ENCODE assay signal across 29 cellular contexts in genomic region chr12:52342781-52343490, GRCh38. TPM values are rescaled to one million over a fixed set of nuclear protein-coding genes. Genes with fewer than 3 reads are reported as not detected.
"Had no signal": no experiment of that assay in that cellular context is flagged by ENCODE, and none has a peak within 500 bp of the region (broad histone marks: within the 10 kb centered on the region; RNA-seq: fewer than 3 reads in every experiment).

No MANE protein-coding gene starts in this region.

- H3K4me1 ChIP-seq: breast epithelium had no signal

- FAIRE-seq: TTC549 had no signal

- DNase-seq: activated B cell treated with CpG ODN at 0.5 μM for 24 hours; activated CD4-positive, alpha-beta T cell treated with anti-CD3 and anti-CD28 coated beads for 1 hour; activated CD4-positive, alpha-beta T cell treated with anti-CD3 and anti-CD28 coated beads, Interleukin-2, amount 10 ng/mL, durations not matched to agents 24 days and 14 days; activated CD4-positive, alpha-beta T cell treated with anti-CD3 and anti-CD28 coated beads, Interleukin-2, amount 50 U/mL, for 48 hours; activated CD8-positive, alpha-beta memory T cell treated with anti-CD3 and anti-CD28 coated beads, Interleukin-2, amount 10 ng/mL, durations not matched to agents 7 days and 5 days; activated gamma-delta T cell; activated T-cell treated with anti-CD3 and anti-CD28 coated beads, Interleukin-2, amount 50 U/mL, for 24 hours; KG1; NCI-H1048; NCI-H146; NCI-H187 treated with DMSO at 0.1 percent for 48 hours; NCI-H2081 treated with DMSO at 0.1 percent for 48 hours; NCI-H345; NCI-H510A; NCI-H526 treated with DMSO at 0.1 percent for 48 hours; NCI-H82; SIG-M5; T-cell; T-helper 2 cell; T1000 had no signal

- ATAC-seq: activated CD8-positive, alpha-beta memory T cell treated with anti-CD3 and anti-CD28 coated beads, Interleukin-2, amount 10 ng/mL, durations not matched to agents 7 days and 5 days; T-cell had no signal

- H3K27me3 ChIP-seq: breast epithelium had no signal

- H3K36me3 ChIP-seq: breast epithelium had no signal

- H3K4me3 ChIP-seq: breast epithelium, SK-N-MC had no signal

- H3K27ac ChIP-seq: breast epithelium, SK-N-MC had no signal

RNA-seq across cellular contexts. Expression of gene KRT83, which starts 21.7 kb away (rescaled TPM):
- total RNA-seq: activated B cell treated with CpG ODN at 0.5 μM for 24 hours; activated CD4-positive, alpha-beta T cell treated with anti-CD3 and anti-CD28 coated beads, Interleukin-2, amount 10 ng/mL, durations not matched to agents 24 days and 14 days; activated CD8-positive, alpha-beta memory T cell treated with anti-CD3 and anti-CD28 coated beads, Interleukin-2, amount 10 ng/mL, durations not matched to agents 7 days and 5 days; activated T-helper 1 cell treated with anti-CD3 and anti-CD28 coated beads, Interleukin-12 subunit alpha, Interleukin-12 subunit beta, Interleukin-2, Interleukin-4 antibody, amounts not matched to agents 30 ng/mL and 10 ng/mL and 1 ng/mL, durations not matched to agents 14 hours and 24 hours and 36 hours; aorta; LHCN-M2; OCI-LY7; RPMI7951; T-cell had no signal
- polyA plus RNA-seq: aorta had no signal

RNA-seq across cellular contexts. Expression of gene KRT85, which starts 24.3 kb away (rescaled TPM):
- total RNA-seq: activated B cell treated with CpG ODN at 0.5 μM for 24 hours; activated CD4-positive, alpha-beta T cell treated with anti-CD3 and anti-CD28 coated beads, Interleukin-2, amount 10 ng/mL, durations not matched to agents 24 days and 14 days; activated CD8-positive, alpha-beta memory T cell treated with anti-CD3 and anti-CD28 coated beads, Interleukin-2, amount 10 ng/mL, durations not matched to agents 7 days and 5 days; activated T-helper 1 cell treated with anti-CD3 and anti-CD28 coated beads, Interleukin-12 subunit alpha, Interleukin-12 subunit beta, Interleukin-2, Interleukin-4 antibody, amounts not matched to agents 30 ng/mL and 10 ng/mL and 1 ng/mL, durations not matched to agents 14 hours and 24 hours and 36 hours; aorta; breast epithelium; LHCN-M2; M059J; OCI-LY7; RPMI7951; T-cell had no signal
- polyA plus RNA-seq: aorta had no signal

RNA-seq across cellular contexts. Expression of gene KRT84, which starts 42.5 kb away (rescaled TPM):
- total RNA-seq: activated B cell treated with CpG ODN at 0.5 μM for 24 hours; activated CD4-positive, alpha-beta T cell treated with anti-CD3 and anti-CD28 coated beads, Interleukin-2, amount 10 ng/mL, durations not matched to agents 24 days and 14 days; activated CD8-positive, alpha-beta memory T cell treated with anti-CD3 and anti-CD28 coated beads, Interleukin-2, amount 10 ng/mL, durations not matched to agents 7 days and 5 days; activated T-helper 1 cell treated with anti-CD3 and anti-CD28 coated beads, Interleukin-12 subunit alpha, Interleukin-12 subunit beta, Interleukin-2, Interleukin-4 antibody, amounts not matched to agents 30 ng/mL and 10 ng/mL and 1 ng/mL, durations not matched to agents 14 hours and 24 hours and 36 hours; aorta; breast epithelium; LHCN-M2; M059J; OCI-LY7; RPMI7951; T-cell had no signal
- polyA plus RNA-seq: aorta had no signal

RNA-seq across cellular contexts. Expression of gene KRT81, which starts 51.6 kb away (rescaled TPM):
- total RNA-seq: activated B cell treated with CpG ODN at 0.5 μM for 24 hours; activated CD4-positive, alpha-beta T cell treated with anti-CD3 and anti-CD28 coated beads, Interleukin-2, amount 10 ng/mL, durations not matched to agents 24 days and 14 days; activated T-helper 1 cell treated with anti-CD3 and anti-CD28 coated beads, Interleukin-12 subunit alpha, Interleukin-12 subunit beta, Interleukin-2, Interleukin-4 antibody, amounts not matched to agents 30 ng/mL and 10 ng/mL and 1 ng/mL, durations not matched to agents 14 hours and 24 hours and 36 hours; OCI-LY7 had no signal
